8 cellular contexts compared by ENCODE assay signal in genomic region chr2:236871500-236872001, GRCh38.
DNase-seq lines count a peak whose midpoint lies in the region; ATAC-seq, FAIRE-seq and TF ChIP-seq lines count a peak whose summit lies in the region.

No MANE protein-coding gene starts in this region.

- TF ChIP-seq CTCF in A673 (conservative IDR thresholded peaks at IDR 0.05; ENCODE audit: low read depth, low read length) = no peak
- no peak for TF ChIP-seq CTCF in astrocyte (IDR thresholded peaks at IDR 0.05; ENCODE audit: insufficient read depth, low read depth, low read length)
- TF ChIP-seq CTCF in GM23338 (conservative IDR thresholded peaks at IDR 0.05; ENCODE audit: low read depth in 2 of 2) = no peak

- no peaks in the 10 kb centered on the region for H3K36me3 ChIP-seq in A673 (ENCODE audit: insufficient read depth, low read length, poor library complexity, severe bottlenecking)
- no peaks in the 10 kb centered on the region for H3K36me3 ChIP-seq in astrocyte (ENCODE audit: insufficient read depth, low read length)
- H3K36me3 ChIP-seq in GM23338 (ENCODE audit: insufficient read depth) = no peaks in the 10 kb centered on the region

- H3K4me1 ChIP-seq in A673 (ENCODE audit: insufficient read depth, low read length, poor library complexity, severe bottlenecking) = peaks cover 7% of the 10 kb centered on the region
- H3K4me1 ChIP-seq in astrocyte (ENCODE audit: insufficient read depth, low read length) = peaks cover 7% of the 10 kb centered on the region
- peaks cover 10% of the 10 kb centered on the region; the same call in 1 of the 2 replicates for H3K4me1 ChIP-seq in GM23338 (ENCODE audit: insufficient read depth)

- H3K4me3 Mint-ChIP-seq in astrocyte (ENCODE audit: unreplicated experiment) (no peak overlapping the region), GM23338 (no peak overlapping the region)

- H3K9ac ChIP-seq in astrocyte (ENCODE audit: low read length) = no peak overlapping the region

- no peak overlapping the region for H3K27ac ChIP-seq in A673 (ENCODE audit: low read depth, low read length, poor library complexity, severe bottlenecking)
- peak overlapping the region; percentile 46 for H3K27ac ChIP-seq in astrocyte (ENCODE audit: low read depth, low read length)
- H3K27ac ChIP-seq in substantia nigra (ENCODE audit: low read depth, low read length, poor library complexity, severe bottlenecking) = peak overlapping the region; percentile 7
- no peak overlapping the region for H3K27ac ChIP-seq in GM23338 (ENCODE audit: low read depth)

- H2AFZ ChIP-seq in astrocyte (ENCODE audit: low read depth, low read length) (peak overlapping the region; percentile 14), GM23338 (no peak overlapping the region)

- H3K27me3 ChIP-seq in A673 (replicated peaks; ENCODE audit: insufficient read depth, low read depth, low read length, poor library complexity) (no peaks in the 10 kb centered on the region), astrocyte (ENCODE audit: insufficient read depth, low read length) (no peaks in the 10 kb centered on the region), GM23338 (ENCODE audit: insufficient read depth) (no peaks in the 10 kb centered on the region)

- no peaks in the 10 kb centered on the region for H3F3A ChIP-seq in GM23338 (replicated peaks; ENCODE audit: low read depth)

- peaks cover 8% of the 10 kb centered on the region for H3K27me3 Mint-ChIP-seq in astrocyte (ENCODE audit: low read depth, unreplicated experiment)
- H3K27me3 Mint-ChIP-seq in GM23338 (ENCODE audit: insufficient read depth, low read depth, poor library complexity) = peaks cover 3% of the 10 kb centered on the region

- H3K4me1 Mint-ChIP-seq in astrocyte (ENCODE audit: low read depth, unreplicated experiment) (peaks cover 31% of the 10 kb centered on the region), GM23338 (peaks cover 13% of the 10 kb centered on the region)

- H3K27ac Mint-ChIP-seq in astrocyte (ENCODE audit: unreplicated experiment) (peak overlapping the region; percentile 100), GM23338 (no peak overlapping the region)

- no TSS peak for BruUV-seq in A673 (replicated peaks; lab: Mats Ljungman, UMichigan)

- POLR2A ChIA-PET in A673 (lab: Charles Lee; ENCODE audit: low non-redundant PET) = interaction anchor here (0.9 kb wide), 1 partner anchor 1344 kb away, joined by 4 read pairs; no protein-coding TSS in a partner anchor

- peaks cover 9% of the 10 kb centered on the region; the same call in 1 of the 2 replicates for H3K9me2 ChIP-seq in GM23338 (ENCODE audit: insufficient read depth)

- H3K36me3 Mint-ChIP-seq in astrocyte (ENCODE audit: low read depth, unreplicated experiment) (no peaks in the 10 kb centered on the region), GM23338 (ENCODE audit: low read depth) (peaks cover 5% of the 10 kb centered on the region; the same call in 1 of the 3 replicates)

- intact Hi-C loops in A673 (cut with micrococcal nuclease; ENCODE audit: unreplicated experiment) = no loop called here

- CTCF ChIA-PET in A673 (lab: Charles Lee) = no interaction called here

- H3K4me2 ChIP-seq in astrocyte (ENCODE audit: low read length) = peak overlapping the region; percentile 5
- no peak overlapping the region for H3K4me2 ChIP-seq in GM23338

- H3K79me2 ChIP-seq in astrocyte (ENCODE audit: insufficient read depth, low read length) = no peaks in the 10 kb centered on the region
- no peaks in the 10 kb centered on the region for H3K79me2 ChIP-seq in GM23338 (replicated peaks; ENCODE audit: insufficient read depth)

- H4K20me1 ChIP-seq in astrocyte (ENCODE audit: insufficient read depth, low read length) (no peaks in the 10 kb centered on the region), GM23338 (replicated peaks; ENCODE audit: insufficient read depth) (no peaks in the 10 kb centered on the region)

- ATAC-seq in GM18519 (IDR thresholded peaks at IDR 0.05; ENCODE audit: low FRiP score, unreplicated experiment) = no peak
- ATAC-seq in GM23338 = no peak

- FAIRE-seq in astrocyte (lab: Jason Lieb, UNC) = peak; percentile 41

- peak; percentile 73 for DNase-seq in A673 (ENCODE audit: low spot score)
- peak; percentile 54 for DNase-seq in HT-29 (ENCODE audit: low spot score)
- peak; percentile 89 for DNase-seq in astrocyte (ENCODE audit: low read depth)
- DNase-seq in islet precursor cell = peak; percentile 86
- DNase-seq in substantia nigra (lab: John Stamatoyannopoulos, UW) = peak in 9 of 49 donors; percentile 7 to 31 (median 22)
- DNase-seq in mesenteric fat pad (ENCODE audit: low spot score) = no peak
- DNase-seq in GM23338 (ENCODE audit: low spot score) = no peak

- H3K9me3 Mint-ChIP-seq in astrocyte (ENCODE audit: unreplicated experiment) (peaks cover 6% of the 10 kb centered on the region), GM23338 (0 out of 3 replicates have a peak, but pooled peaks cover 6% of the 10 kb centered on the region)

- H3K4me3 ChIP-seq in A673 (ENCODE audit: low read depth, low read length, poor library complexity, severe bottlenecking) (no peak overlapping the region), astrocyte (ENCODE audit: insufficient read depth, low read depth, low read length) (no peak overlapping the region), GM23338 (no peak overlapping the region)

- no peaks in the 10 kb centered on the region for H3K9me3 ChIP-seq in A673 (ENCODE audit: low read depth, low read length, poor library complexity, severe bottlenecking)
- no peaks in the 10 kb centered on the region for H3K9me3 ChIP-seq in astrocyte (ENCODE audit: insufficient read depth, low read depth, low read length)

TF ChIP-seq in GM23338, 12 proteins besides CTCF, POLR2A, EP300 and RAD21 (continues in another document):
- TF ChIP-seq CREB1 (CRISPR knock-in tag; IDR thresholded peaks at IDR 0.05; ENCODE audit: low read depth) = no peak
- TF ChIP-seq, protein P1, sequence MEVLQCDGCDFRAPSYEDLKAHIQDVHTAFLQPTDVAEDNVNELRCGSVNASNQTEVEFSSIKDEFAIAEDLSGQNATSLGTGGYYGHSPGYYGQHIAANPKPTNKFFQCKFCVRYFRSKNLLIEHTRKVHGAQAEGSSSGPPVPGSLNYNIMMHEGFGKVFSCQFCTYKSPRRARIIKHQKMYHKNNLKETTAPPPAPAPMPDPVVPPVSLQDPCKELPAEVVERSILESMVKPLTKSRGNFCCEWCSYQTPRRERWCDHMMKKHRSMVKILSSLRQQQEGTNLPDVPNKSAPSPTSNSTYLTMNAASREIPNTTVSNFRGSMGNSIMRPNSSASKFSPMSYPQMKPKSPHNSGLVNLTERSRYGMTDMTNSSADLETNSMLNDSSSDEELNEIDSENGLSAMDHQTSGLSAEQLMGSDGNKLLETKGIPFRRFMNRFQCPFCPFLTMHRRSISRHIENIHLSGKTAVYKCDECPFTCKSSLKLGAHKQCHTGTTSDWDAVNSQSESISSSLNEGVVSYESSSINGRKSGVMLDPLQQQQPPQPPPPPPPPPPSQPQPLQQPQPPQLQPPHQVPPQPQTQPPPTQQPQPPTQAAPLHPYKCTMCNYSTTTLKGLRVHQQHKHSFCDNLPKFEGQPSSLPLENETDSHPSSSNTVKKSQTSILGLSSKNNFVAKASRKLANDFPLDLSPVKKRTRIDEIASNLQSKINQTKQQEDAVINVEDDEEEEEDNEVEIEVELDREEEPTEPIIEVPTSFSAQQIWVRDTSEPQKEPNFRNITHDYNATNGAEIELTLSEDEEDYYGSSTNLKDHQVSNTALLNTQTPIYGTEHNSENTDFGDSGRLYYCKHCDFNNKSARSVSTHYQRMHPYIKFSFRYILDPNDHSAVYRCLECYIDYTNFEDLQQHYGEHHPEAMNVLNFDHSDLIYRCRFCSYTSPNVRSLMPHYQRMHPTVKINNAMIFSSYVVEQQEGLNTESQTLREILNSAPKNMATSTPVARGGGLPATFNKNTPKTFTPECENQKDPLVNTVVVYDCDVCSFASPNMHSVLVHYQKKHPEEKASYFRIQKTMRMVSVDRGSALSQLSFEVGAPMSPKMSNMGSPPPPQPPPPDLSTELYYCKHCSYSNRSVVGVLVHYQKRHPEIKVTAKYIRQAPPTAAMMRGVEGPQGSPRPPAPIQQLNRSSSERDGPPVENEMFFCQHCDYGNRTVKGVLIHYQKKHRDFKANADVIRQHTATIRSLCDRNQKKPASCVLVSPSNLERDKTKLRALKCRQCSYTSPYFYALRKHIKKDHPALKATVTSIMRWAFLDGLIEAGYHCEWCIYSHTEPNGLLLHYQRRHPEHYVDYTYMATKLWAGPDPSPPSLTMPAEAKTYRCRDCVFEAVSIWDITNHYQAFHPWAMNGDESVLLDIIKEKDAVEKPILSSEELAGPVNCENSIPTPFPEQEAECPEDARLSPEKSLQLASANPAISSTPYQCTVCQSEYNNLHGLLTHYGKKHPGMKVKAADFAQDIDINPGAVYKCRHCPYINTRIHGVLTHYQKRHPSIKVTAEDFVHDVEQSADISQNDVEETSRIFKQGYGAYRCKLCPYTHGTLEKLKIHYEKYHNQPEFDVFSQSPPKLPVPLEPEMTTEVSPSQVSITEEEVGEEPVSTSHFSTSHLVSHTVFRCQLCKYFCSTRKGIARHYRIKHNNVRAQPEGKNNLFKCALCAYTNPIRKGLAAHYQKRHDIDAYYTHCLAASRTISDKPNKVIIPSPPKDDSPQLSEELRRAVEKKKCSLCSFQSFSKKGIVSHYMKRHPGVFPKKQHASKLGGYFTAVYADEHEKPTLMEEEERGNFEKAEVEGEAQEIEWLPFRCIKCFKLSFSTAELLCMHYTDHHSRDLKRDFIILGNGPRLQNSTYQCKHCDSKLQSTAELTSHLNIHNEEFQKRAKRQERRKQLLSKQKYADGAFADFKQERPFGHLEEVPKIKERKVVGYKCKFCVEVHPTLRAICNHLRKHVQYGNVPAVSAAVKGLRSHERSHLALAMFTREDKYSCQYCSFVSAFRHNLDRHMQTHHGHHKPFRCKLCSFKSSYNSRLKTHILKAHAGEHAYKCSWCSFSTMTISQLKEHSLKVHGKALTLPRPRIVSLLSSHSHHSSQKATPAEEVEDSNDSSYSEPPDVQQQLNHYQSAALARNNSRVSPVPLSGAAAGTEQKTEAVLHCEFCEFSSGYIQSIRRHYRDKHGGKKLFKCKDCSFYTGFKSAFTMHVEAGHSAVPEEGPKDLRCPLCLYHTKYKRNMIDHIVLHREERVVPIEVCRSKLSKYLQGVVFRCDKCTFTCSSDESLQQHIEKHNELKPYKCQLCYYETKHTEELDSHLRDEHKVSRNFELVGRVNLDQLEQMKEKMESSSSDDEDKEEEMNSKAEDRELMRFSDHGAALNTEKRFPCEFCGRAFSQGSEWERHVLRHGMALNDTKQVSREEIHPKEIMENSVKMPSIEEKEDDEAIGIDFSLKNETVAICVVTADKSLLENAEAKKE (CRISPR knock-in tag; IDR thresholded peaks at IDR 0.05) = no peak
- no peak for TF ChIP-seq NANOG (IDR thresholded peaks at IDR 0.05; ENCODE audit: borderline replicate concordance)

Comparison
In these comparisons a context has a peak if more than half of its experiments do, and no peak if none do; other contexts are left out.
1. DNase-seq: peak in A673 (single experiment), HT-29 (single experiment), astrocyte (single experiment) and islet precursor cell (single experiment); none in mesenteric fat pad (single experiment) and GM23338 (single experiment).
2. H3K27ac ChIP-seq: peak in astrocyte (single experiment) and substantia nigra (single experiment); none in A673 (single experiment) and GM23338 (single experiment).